ENCODE assay signal across 16 cellular contexts in the genomic region with DNA sequence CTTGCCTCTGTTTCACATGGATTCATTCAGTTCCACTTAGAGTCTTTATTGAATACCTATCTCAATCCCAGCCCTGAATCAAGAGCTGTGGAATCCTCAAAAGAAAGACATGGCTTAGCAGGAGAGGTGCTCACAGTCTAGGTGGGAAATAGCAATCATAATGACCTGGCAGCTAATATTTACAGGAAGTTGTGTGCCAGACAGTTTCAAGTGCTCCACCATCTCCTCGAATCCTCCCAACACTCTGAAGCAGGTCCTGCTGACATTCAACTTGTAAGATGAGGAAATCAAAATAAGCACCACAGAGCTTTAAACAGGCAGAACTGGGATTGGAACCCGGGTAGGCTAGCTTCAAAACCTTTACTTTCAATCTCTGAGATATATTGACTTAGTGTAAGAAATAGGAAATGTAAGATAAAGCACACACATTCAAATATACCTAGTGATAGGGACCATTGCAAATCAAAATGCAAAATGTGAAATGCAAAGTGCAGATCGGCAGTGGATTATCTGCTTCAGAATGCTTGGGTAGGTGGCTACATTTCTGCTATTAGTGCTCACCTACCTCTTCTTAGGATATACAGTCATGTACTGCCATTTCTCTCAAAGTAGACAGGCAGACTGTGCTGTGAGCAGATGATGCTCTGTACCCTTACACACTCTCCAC.
DNase-seq lines count a peak whose midpoint lies in the region; ATAC-seq and TF ChIP-seq lines count a peak whose summit lies in the region.
"Had no signal": no experiment of that assay in that cellular context is flagged by ENCODE, and none has a peak within 500 bp of the region (broad histone marks: within the 10 kb centered on the region; RNA-seq: fewer than 3 reads in every experiment).

No MANE protein-coding gene starts in this region.

- H3K9ac ChIP-seq in OCI-LY1 (ENCODE audit: low read length): peak overlapping the region; percentile 35

- DNase-seq in SW480 (ENCODE audit: low spot score): no peak
- DNase-seq in GM10248 (ENCODE audit: extremely low spot score): no peak
- no peak for DNase-seq in activated CD4-positive, alpha-beta T cell treated with anti-CD3 and anti-CD28 coated beads for 4 hours
- DNase-seq: activated CD8-positive, alpha-beta memory T cell treated with anti-CD3 and anti-CD28 coated beads, Interleukin-2, amount 50 U/mL, for 48 hours; dorsolateral prefrontal cortex; foreskin keratinocyte; NCI-H2171; nephron progenitor cell; small intestine; uterus had no signal

- ATAC-seq in GM18511 (IDR thresholded peaks at IDR 0.05; ENCODE audit: unreplicated experiment) (peak; percentile 20), GM21423 (IDR thresholded peaks at IDR 0.05; ENCODE audit: unreplicated experiment) (peak; percentile 19), HG02973 (IDR thresholded peaks at IDR 0.05; ENCODE audit: unreplicated experiment) (peak; percentile 30), HG02970 (IDR thresholded peaks at IDR 0.05; ENCODE audit: low FRiP score, unreplicated experiment) (no peak)
- ATAC-seq: foreskin keratinocyte had no signal

- H2AFZ ChIP-seq in OCI-LY1 (ENCODE audit: low read length): no peak overlapping the region

- no peaks in the 10 kb centered on the region for H3K9me2 ChIP-seq in OCI-LY1 (ENCODE audit: low read depth, low read length)

- no peaks in the 10 kb centered on the region for H4K20me1 ChIP-seq in OCI-LY1 (ENCODE audit: insufficient read depth, low read length)

- peaks cover 11% of the 10 kb centered on the region for H3K9me3 ChIP-seq in OCI-LY1 (ENCODE audit: low read length)

- no peaks in the 10 kb centered on the region for H3K27me3 ChIP-seq in OCI-LY1 (ENCODE audit: insufficient read depth, low read length)
- H3K27me3 ChIP-seq: dorsolateral prefrontal cortex, foreskin keratinocyte, uterus had no signal

- no peaks in the 10 kb centered on the region; the same call in 1 of the 2 replicates for H3K36me3 ChIP-seq in OCI-LY1 (ENCODE audit: insufficient read depth, low read length)
- H3K36me3 ChIP-seq: HAP-1, uterus had no signal

- H3K27ac ChIP-seq in OCI-LY1 (ENCODE audit: low read depth, low read length, poor library complexity, severe bottlenecking): peak overlapping the region; percentile 89
- H3K27ac ChIP-seq: foreskin keratinocyte, uterus had no signal

- POLR2A ChIA-PET in GM10248 (lab: Yijun Ruan, JAX): interaction anchor here (0.6 to 0.7 kb wide), 2 partner anchors 81 to 94 kb away, joined by 4 read pairs; no protein-coding TSS in a partner anchor

- CTCF ChIA-PET in GM10248 (lab: Yijun Ruan, JAX): interaction anchor here (0.8 to 4.1 kb wide), 20 partner anchors 10 to 183 kb away, joined by 3 to 17 read pairs (median 4); no protein-coding TSS in a partner anchor

- peaks cover 57% of the 10 kb centered on the region for H3K4me1 ChIP-seq in OCI-LY1 (ENCODE audit: insufficient read depth, low read length, severe bottlenecking)
- H3K4me1 ChIP-seq: foreskin keratinocyte, HAP-1, uterus had no signal

- no peak overlapping the region for H3K4me3 ChIP-seq in OCI-LY1 (ENCODE audit: low read depth, low read length, poor library complexity, severe bottlenecking)
- H3K4me3 ChIP-seq: dorsolateral prefrontal cortex, HAP-1, uterus had no signal

- no peaks in the 10 kb centered on the region for H3F3A ChIP-seq in OCI-LY1 (ENCODE audit: insufficient read depth, low read length)

- TF ChIP-seq CTCF in OCI-LY1 (IDR thresholded peaks at IDR 0.05; ENCODE audit: low read length) (no peak), GM10248 (IDR thresholded peaks at IDR 0.05; ENCODE audit: control extremely low read depth, extremely low read depth, low read depth, missing control alignments) (no peak)

- H3K4me2 ChIP-seq in OCI-LY1 (ENCODE audit: low read length): peak overlapping the region; percentile 35

- H3K79me2 ChIP-seq in OCI-LY1 (ENCODE audit: insufficient read depth, low read length): no peaks in the 10 kb centered on the region
